In the genomic region with DNA sequence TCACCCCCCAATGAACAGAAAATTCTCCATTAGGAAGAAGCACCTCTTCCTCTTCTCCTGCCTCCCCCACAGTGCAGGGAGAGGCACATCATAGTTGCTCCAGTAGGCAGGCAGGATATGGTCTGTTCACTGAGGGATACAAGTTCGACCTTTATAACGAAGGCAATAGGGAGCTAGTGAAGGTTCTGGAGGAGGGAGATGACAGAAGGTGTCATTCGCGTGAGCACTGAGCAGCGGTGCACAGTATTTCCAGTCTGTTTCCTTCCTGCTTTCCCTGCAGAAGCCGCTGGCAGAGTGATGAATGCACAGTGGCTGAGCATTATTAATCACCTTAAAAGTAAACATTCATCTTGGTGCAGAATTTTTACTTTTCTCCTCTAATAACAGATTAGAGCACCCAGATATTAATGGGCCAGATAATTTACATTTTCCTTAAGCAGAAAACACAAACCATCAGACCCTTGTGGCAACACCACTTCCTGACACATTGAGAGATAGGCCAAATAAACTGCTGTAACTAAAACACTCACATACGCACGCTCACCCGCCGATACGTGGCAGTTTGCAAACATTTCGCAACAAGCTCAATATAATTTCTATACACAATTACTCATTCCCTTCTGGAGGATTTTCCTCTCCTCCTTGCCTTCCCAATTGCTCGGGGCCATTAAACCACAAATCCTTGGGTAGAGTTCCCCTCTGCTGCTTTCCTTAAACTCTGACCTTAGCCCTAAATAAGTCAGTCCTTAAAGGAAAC, we compare ENCODE assay signal across 1 cellular context.
TF ChIP-seq lines count a peak whose summit lies in the region.

No MANE protein-coding gene starts in this region.

TF ChIP-seq in GM23338, 12 proteins besides CTCF, POLR2A, EP300 and RAD21 (continued from another document):
- TF ChIP-seq, protein P1, sequence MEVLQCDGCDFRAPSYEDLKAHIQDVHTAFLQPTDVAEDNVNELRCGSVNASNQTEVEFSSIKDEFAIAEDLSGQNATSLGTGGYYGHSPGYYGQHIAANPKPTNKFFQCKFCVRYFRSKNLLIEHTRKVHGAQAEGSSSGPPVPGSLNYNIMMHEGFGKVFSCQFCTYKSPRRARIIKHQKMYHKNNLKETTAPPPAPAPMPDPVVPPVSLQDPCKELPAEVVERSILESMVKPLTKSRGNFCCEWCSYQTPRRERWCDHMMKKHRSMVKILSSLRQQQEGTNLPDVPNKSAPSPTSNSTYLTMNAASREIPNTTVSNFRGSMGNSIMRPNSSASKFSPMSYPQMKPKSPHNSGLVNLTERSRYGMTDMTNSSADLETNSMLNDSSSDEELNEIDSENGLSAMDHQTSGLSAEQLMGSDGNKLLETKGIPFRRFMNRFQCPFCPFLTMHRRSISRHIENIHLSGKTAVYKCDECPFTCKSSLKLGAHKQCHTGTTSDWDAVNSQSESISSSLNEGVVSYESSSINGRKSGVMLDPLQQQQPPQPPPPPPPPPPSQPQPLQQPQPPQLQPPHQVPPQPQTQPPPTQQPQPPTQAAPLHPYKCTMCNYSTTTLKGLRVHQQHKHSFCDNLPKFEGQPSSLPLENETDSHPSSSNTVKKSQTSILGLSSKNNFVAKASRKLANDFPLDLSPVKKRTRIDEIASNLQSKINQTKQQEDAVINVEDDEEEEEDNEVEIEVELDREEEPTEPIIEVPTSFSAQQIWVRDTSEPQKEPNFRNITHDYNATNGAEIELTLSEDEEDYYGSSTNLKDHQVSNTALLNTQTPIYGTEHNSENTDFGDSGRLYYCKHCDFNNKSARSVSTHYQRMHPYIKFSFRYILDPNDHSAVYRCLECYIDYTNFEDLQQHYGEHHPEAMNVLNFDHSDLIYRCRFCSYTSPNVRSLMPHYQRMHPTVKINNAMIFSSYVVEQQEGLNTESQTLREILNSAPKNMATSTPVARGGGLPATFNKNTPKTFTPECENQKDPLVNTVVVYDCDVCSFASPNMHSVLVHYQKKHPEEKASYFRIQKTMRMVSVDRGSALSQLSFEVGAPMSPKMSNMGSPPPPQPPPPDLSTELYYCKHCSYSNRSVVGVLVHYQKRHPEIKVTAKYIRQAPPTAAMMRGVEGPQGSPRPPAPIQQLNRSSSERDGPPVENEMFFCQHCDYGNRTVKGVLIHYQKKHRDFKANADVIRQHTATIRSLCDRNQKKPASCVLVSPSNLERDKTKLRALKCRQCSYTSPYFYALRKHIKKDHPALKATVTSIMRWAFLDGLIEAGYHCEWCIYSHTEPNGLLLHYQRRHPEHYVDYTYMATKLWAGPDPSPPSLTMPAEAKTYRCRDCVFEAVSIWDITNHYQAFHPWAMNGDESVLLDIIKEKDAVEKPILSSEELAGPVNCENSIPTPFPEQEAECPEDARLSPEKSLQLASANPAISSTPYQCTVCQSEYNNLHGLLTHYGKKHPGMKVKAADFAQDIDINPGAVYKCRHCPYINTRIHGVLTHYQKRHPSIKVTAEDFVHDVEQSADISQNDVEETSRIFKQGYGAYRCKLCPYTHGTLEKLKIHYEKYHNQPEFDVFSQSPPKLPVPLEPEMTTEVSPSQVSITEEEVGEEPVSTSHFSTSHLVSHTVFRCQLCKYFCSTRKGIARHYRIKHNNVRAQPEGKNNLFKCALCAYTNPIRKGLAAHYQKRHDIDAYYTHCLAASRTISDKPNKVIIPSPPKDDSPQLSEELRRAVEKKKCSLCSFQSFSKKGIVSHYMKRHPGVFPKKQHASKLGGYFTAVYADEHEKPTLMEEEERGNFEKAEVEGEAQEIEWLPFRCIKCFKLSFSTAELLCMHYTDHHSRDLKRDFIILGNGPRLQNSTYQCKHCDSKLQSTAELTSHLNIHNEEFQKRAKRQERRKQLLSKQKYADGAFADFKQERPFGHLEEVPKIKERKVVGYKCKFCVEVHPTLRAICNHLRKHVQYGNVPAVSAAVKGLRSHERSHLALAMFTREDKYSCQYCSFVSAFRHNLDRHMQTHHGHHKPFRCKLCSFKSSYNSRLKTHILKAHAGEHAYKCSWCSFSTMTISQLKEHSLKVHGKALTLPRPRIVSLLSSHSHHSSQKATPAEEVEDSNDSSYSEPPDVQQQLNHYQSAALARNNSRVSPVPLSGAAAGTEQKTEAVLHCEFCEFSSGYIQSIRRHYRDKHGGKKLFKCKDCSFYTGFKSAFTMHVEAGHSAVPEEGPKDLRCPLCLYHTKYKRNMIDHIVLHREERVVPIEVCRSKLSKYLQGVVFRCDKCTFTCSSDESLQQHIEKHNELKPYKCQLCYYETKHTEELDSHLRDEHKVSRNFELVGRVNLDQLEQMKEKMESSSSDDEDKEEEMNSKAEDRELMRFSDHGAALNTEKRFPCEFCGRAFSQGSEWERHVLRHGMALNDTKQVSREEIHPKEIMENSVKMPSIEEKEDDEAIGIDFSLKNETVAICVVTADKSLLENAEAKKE (CRISPR knock-in tag; IDR thresholded peaks at IDR 0.05): no peak
- TF ChIP-seq ZNF331 (CRISPR knock-in tag; IDR thresholded peaks at IDR 0.05; ENCODE audit: low read depth) (no peak), ZNF114 (CRISPR knock-in tag; IDR thresholded peaks at IDR 0.05) (no peak), NANOG (IDR thresholded peaks at IDR 0.05; ENCODE audit: borderline replicate concordance) (no peak)
- TF ChIP-seq, protein P2, sequence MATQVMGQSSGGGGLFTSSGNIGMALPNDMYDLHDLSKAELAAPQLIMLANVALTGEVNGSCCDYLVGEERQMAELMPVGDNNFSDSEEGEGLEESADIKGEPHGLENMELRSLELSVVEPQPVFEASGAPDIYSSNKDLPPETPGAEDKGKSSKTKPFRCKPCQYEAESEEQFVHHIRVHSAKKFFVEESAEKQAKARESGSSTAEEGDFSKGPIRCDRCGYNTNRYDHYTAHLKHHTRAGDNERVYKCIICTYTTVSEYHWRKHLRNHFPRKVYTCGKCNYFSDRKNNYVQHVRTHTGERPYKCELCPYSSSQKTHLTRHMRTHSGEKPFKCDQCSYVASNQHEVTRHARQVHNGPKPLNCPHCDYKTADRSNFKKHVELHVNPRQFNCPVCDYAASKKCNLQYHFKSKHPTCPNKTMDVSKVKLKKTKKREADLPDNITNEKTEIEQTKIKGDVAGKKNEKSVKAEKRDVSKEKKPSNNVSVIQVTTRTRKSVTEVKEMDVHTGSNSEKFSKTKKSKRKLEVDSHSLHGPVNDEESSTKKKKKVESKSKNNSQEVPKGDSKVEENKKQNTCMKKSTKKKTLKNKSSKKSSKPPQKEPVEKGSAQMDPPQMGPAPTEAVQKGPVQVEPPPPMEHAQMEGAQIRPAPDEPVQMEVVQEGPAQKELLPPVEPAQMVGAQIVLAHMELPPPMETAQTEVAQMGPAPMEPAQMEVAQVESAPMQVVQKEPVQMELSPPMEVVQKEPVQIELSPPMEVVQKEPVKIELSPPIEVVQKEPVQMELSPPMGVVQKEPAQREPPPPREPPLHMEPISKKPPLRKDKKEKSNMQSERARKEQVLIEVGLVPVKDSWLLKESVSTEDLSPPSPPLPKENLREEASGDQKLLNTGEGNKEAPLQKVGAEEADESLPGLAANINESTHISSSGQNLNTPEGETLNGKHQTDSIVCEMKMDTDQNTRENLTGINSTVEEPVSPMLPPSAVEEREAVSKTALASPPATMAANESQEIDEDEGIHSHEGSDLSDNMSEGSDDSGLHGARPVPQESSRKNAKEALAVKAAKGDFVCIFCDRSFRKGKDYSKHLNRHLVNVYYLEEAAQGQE (IDR thresholded peaks at IDR 0.05; ENCODE audit: unreplicated experiment): no peak
